9 cellular contexts compared by ENCODE assay signal in genomic region chr3:5198986-5199731, GRCh38. TPM values are rescaled to one million over a fixed set of nuclear protein-coding genes. Genes with fewer than 3 reads are reported as not detected.
DNase-seq lines count a peak whose midpoint lies in the region; ATAC-seq and TF ChIP-seq lines count a peak whose summit lies in the region.
"Had no signal": no experiment of that assay in that cellular context is flagged by ENCODE, and none has a peak within 500 bp of the region (broad histone marks: within the 10 kb centered on the region; RNA-seq: fewer than 3 reads in every experiment).

No MANE protein-coding gene starts in this region.

- H3K36me3 Mint-ChIP-seq in activated T-cell treated with anti-CD3 and anti-CD28 coated beads, Interleukin-2, amount 50 U/mL, for 24 hours (ENCODE audit: low read depth), result peaks cover 94% of the 10 kb centered on the region
- H3K36me3 Mint-ChIP-seq in activated T-cell treated with anti-CD3 and anti-CD28 coated beads, Interleukin-2, amount 50 U/mL, for 4 hours (ENCODE audit: insufficient read depth), result peaks cover 57% of the 10 kb centered on the region
- peaks cover 44% of the 10 kb centered on the region for H3K36me3 Mint-ChIP-seq in WTC11
- H3K36me3 Mint-ChIP-seq in stimulated activated effector memory CD8-positive, alpha-beta T cell treated with anti-CD3 and anti-CD28 coated beads, Interleukin-12 subunit alpha, Interleukin-12 subunit beta, amount 100 ng/mL, for 72 hours, result peaks cover 100% of the 10 kb centered on the region
- peaks cover 62% of the 10 kb centered on the region for H3K36me3 Mint-ChIP-seq in nephron progenitor cell (ENCODE audit: low read depth)

- no peak overlapping the region for H3K27ac ChIP-seq in prostate gland
- H3K27ac ChIP-seq: hepatocyte had no signal

- ATAC-seq in activated T-cell treated with anti-CD3 and anti-CD28 coated beads, Interleukin-2, amount 50 U/mL, for 4 hours, result no peak
- ATAC-seq in HG03139 (IDR thresholded peaks at IDR 0.05; ENCODE audit: unreplicated experiment) (peak; percentile 34), WTC11 (no peak)
- no peak for ATAC-seq in stimulated activated effector memory CD8-positive, alpha-beta T cell treated with anti-CD3 and anti-CD28 coated beads, Interleukin-12 subunit alpha, Interleukin-12 subunit beta, amount 100 ng/mL, for 72 hours

- peak overlapping the region; percentile 61 for H3K4me3 Mint-ChIP-seq in activated T-cell treated with anti-CD3 and anti-CD28 coated beads, Interleukin-2, amount 50 U/mL, for 24 hours
- H3K4me3 Mint-ChIP-seq in activated T-cell treated with anti-CD3 and anti-CD28 coated beads, Interleukin-2, amount 50 U/mL, for 4 hours, result no peak overlapping the region
- H3K4me3 Mint-ChIP-seq in WTC11 (no peak overlapping the region), nephron progenitor cell (no peak overlapping the region)
- peak overlapping the region; percentile 64 for H3K4me3 Mint-ChIP-seq in stimulated activated effector memory CD8-positive, alpha-beta T cell treated with anti-CD3 and anti-CD28 coated beads, Interleukin-12 subunit alpha, Interleukin-12 subunit beta, amount 100 ng/mL, for 72 hours

- no peak for DNase-seq in activated T-cell treated with anti-CD3 and anti-CD28 coated beads, Interleukin-2, amount 50 U/mL, for 24 hours
- DNase-seq in activated T-cell treated with anti-CD3 and anti-CD28 coated beads, Interleukin-2, amount 50 U/mL, for 4 hours, result no peak
- DNase-seq in WTC11 (ENCODE audit: low spot score) (no peak), GM10266 (ENCODE audit: extremely low spot score) (no peak), nephron progenitor cell (no peak), prostate gland (ENCODE audit: low spot score) (no peak)
- DNase-seq in stimulated activated effector memory CD8-positive, alpha-beta T cell treated with anti-CD3 and anti-CD28 coated beads, Interleukin-12 subunit alpha, Interleukin-12 subunit beta, amount 100 ng/mL, for 72 hours (ENCODE audit: low spot score in 2 of 2), result no peak

- peak overlapping the region; percentile 97 for H3K27ac Mint-ChIP-seq in activated T-cell treated with anti-CD3 and anti-CD28 coated beads, Interleukin-2, amount 50 U/mL, for 24 hours
- H3K27ac Mint-ChIP-seq in WTC11 (peak overlapping the region; percentile 93), nephron progenitor cell (no peak overlapping the region)
- H3K27ac Mint-ChIP-seq in stimulated activated effector memory CD8-positive, alpha-beta T cell treated with anti-CD3 and anti-CD28 coated beads, Interleukin-12 subunit alpha, Interleukin-12 subunit beta, amount 100 ng/mL, for 72 hours, result peak overlapping the region; percentile 97

- H3K27me3 Mint-ChIP-seq in activated T-cell treated with anti-CD3 and anti-CD28 coated beads, Interleukin-2, amount 50 U/mL, for 24 hours, result no peaks in the 10 kb centered on the region
- no peaks in the 10 kb centered on the region for H3K27me3 Mint-ChIP-seq in activated T-cell treated with anti-CD3 and anti-CD28 coated beads, Interleukin-2, amount 50 U/mL, for 4 hours (ENCODE audit: low read depth)
- H3K27me3 Mint-ChIP-seq in WTC11 (ENCODE audit: low read depth) (no peaks in the 10 kb centered on the region), nephron progenitor cell (ENCODE audit: low read depth, poor library complexity) (no peaks in the 10 kb centered on the region)

- no peaks in the 10 kb centered on the region for H3K27me3 ChIP-seq in prostate gland (replicated peaks; ENCODE audit: insufficient read depth)
- H3K27me3 ChIP-seq: hepatocyte had no signal

- no peaks in the 10 kb centered on the region for H3K4me1 ChIP-seq in prostate gland (replicated peaks)

- POLR2A ChIA-PET in WTC11 (lab: Charles Lee), result no interaction called here

- H3K4me1 Mint-ChIP-seq in activated T-cell treated with anti-CD3 and anti-CD28 coated beads, Interleukin-2, amount 50 U/mL, for 24 hours (ENCODE audit: low read depth), result peaks cover 81% of the 10 kb centered on the region
- peaks cover 68% of the 10 kb centered on the region for H3K4me1 Mint-ChIP-seq in activated T-cell treated with anti-CD3 and anti-CD28 coated beads, Interleukin-2, amount 50 U/mL, for 4 hours (ENCODE audit: low read depth)
- H3K4me1 Mint-ChIP-seq in WTC11 (peaks cover 48% of the 10 kb centered on the region), nephron progenitor cell (peaks cover 10% of the 10 kb centered on the region)
- peaks cover 72% of the 10 kb centered on the region for H3K4me1 Mint-ChIP-seq in stimulated activated effector memory CD8-positive, alpha-beta T cell treated with anti-CD3 and anti-CD28 coated beads, Interleukin-12 subunit alpha, Interleukin-12 subunit beta, amount 100 ng/mL, for 72 hours

- H3K9me3 Mint-ChIP-seq in activated T-cell treated with anti-CD3 and anti-CD28 coated beads, Interleukin-2, amount 50 U/mL, for 24 hours, result no peaks in the 10 kb centered on the region
- H3K9me3 Mint-ChIP-seq in activated T-cell treated with anti-CD3 and anti-CD28 coated beads, Interleukin-2, amount 50 U/mL, for 4 hours, result peaks cover 13% of the 10 kb centered on the region
- H3K9me3 Mint-ChIP-seq in WTC11 (no peaks in the 10 kb centered on the region), nephron progenitor cell (no peaks in the 10 kb centered on the region)
- no peaks in the 10 kb centered on the region for H3K9me3 Mint-ChIP-seq in stimulated activated effector memory CD8-positive, alpha-beta T cell treated with anti-CD3 and anti-CD28 coated beads, Interleukin-12 subunit alpha, Interleukin-12 subunit beta, amount 100 ng/mL, for 72 hours

- 73% methylated on average over 5 of the region's 5 CpGs for WGBS in prostate gland

- CTCF ChIA-PET in WTC11 (lab: Charles Lee), result interaction anchor here (0.6 to 0.9 kb wide), 2 partner anchors 15 to 220 kb away, joined by 3 to 4 read pairs; no protein-coding TSS in a partner anchor

- intact Hi-C loops in prostate gland (cut with DNase I), result no loop called here

- no peaks in the 10 kb centered on the region for H3K9me3 ChIP-seq in prostate gland

- no peaks in the 10 kb centered on the region for H3K36me3 ChIP-seq in prostate gland

- no peak for TF ChIP-seq CTCF in WTC11 (IDR thresholded peaks at IDR 0.05)
- no peak for TF ChIP-seq CTCF in GM10266 (IDR thresholded peaks at IDR 0.05; ENCODE audit: control insufficient read depth, insufficient read depth, low read depth, missing control alignments)
- TF ChIP-seq CTCF in nephron progenitor cell (IDR thresholded peaks at IDR 0.05), result no peak
- no peak for TF ChIP-seq CTCF in prostate gland (IDR thresholded peaks at IDR 0.05)

- TF ChIP-seq POLR2A in prostate gland (IDR thresholded peaks at IDR 0.05), result no peak

- no peak overlapping the region for H3K4me3 ChIP-seq in prostate gland
- H3K4me3 ChIP-seq: hepatocyte had no signal

TF ChIP-seq in WTC11, 78 proteins besides CTCF, POLR2A, EP300 and RAD21:
- TF ChIP-seq TEAD4 (CRISPR knock-in tag; IDR thresholded peaks at IDR 0.05) (no peak), CREM (CRISPR knock-in tag; IDR thresholded peaks at IDR 0.05) (no peak), CREB1 (CRISPR knock-in tag; IDR thresholded peaks at IDR 0.05) (no peak)

RNA-seq across cellular contexts. Expression of gene EDEM1, which starts 11.7 kb away (rescaled TPM):
- total RNA-seq in activated T-cell treated with anti-CD3 and anti-CD28 coated beads, Interleukin-2, amount 50 U/mL, for 4 hours, result 100 to 1,000 TPM in 1 of 3 donors, 10 to 100 TPM in 2; 94.0 to 138 (median 97.2) TPM
- total RNA-seq in WTC11 (2021), result 18.0 to 22.4 TPM (median 18.0 TPM) in 3 replicates
- 10 to 100 TPM; 40.5 to 63.1 TPM for total RNA-seq in prostate gland

Comparison
In these comparisons a context has a peak if more than half of its experiments do, and no peak if none do; other contexts are left out.
1. H3K4me3 Mint-ChIP-seq: peak in activated T-cell treated with anti-CD3 and anti-CD28 coated beads, Interleukin-2, amount 50 U/mL, for 24 hours (single experiment) and stimulated activated effector memory CD8-positive, alpha-beta T cell treated with anti-CD3 and anti-CD28 coated beads, Interleukin-12 subunit alpha, Interleukin-12 subunit beta, amount 100 ng/mL, for 72 hours (single experiment); none in activated T-cell treated with anti-CD3 and anti-CD28 coated beads, Interleukin-2, amount 50 U/mL, for 4 hours (single experiment), WTC11 (single experiment) and nephron progenitor cell (single experiment).